In the genomic region with DNA sequence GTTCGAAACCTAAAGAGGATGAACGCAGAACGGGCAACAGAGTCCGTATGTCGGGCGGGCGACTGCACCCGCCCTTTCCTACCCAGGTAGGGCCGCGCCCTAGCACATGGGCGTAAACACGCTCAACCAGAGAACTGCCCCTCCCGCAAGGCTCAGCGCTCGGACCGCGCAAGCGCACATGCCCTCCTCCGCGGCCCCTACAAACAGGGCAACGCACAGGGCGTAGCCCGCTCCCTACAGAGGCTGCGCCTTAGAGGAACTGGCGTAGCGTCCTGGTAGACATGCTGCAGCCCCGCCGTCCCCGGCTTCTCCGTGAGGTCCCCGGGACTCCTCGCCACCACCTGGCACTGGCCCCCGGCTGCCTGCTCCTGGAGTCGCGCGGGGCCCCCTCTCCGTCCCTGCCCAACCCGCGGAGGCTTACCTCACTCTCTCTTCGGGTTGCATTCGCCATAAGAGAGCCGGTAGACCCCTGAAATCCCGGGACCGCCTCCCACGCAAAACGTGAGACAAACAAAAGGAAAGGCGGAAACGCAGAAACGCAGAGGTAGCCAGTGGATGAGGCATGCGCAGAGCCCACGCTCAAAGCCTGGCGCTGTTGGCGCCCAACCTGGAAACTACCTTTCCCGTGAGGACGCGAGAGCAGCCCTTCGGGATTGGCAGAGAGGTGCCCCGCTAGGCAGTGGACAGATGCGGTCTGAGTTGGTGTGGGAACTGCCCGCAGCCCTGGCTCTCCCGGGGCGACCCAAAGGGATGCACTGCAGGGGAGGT, we compare ENCODE assay signal across 8 cellular contexts. TPM values are rescaled to one million over a fixed set of nuclear protein-coding genes. Genes with fewer than 3 reads are reported as not detected.
DNase-seq lines count a peak whose midpoint lies in the region; ATAC-seq and TF ChIP-seq lines count a peak whose summit lies in the region.

TSS of gene ZNF33B (minus strand) at position 518 of the 768 bp plus-strand sequence. CDS start 1,642 bp downstream, outside the sequence.

- H3K14ac ChIP-seq in H9 (ENCODE audit: insufficient read depth, low read length) = peak within 1 kb of the TSS; percentile 85; the same call in 1 of the 2 replicates

- no peaks in the 10 kb centered on the region; the same call in 1 of the 2 replicates for H3K79me2 ChIP-seq in H9 (ENCODE audit: insufficient read depth, low read length)

- DNase-seq in H9 = peak; percentile 96
- DNase-seq in M059J (ENCODE audit: low read depth) = peak; percentile 93
- peak; percentile 92 for DNase-seq in activated T-helper 9 cell treated with anti-CD3 and anti-CD28 coated beads, Interleukin-2, amount 50 U/mL, for 16 hours (ENCODE audit: low read depth)
- DNase-seq in fibroblast of the aortic adventitia (ENCODE audit: low read depth) = peak; percentile 92
- DNase-seq in stimulated activated naive CD8-positive, alpha-beta T cell treated with anti-CD3 and anti-CD28 coated beads, Interleukin-15, Interleukin-2, amounts not matched to agents 100 U/mL and 50 U/mL, for 24 hours = peak; percentile 93

- ATAC-seq in stimulated activated naive CD8-positive, alpha-beta T cell treated with anti-CD3 and anti-CD28 coated beads, Interleukin-15, Interleukin-2, amounts not matched to agents 100 U/mL and 50 U/mL, for 24 hours = peak; percentile 98

- no peaks in the 10 kb centered on the region for H3K79me1 ChIP-seq in H9 (ENCODE audit: insufficient read depth, low read depth, low read length, poor library complexity, severe bottlenecking)

- H4K91ac ChIP-seq in H9 (ENCODE audit: insufficient read length, low read depth, low read length) = no peak within 1 kb of the TSS

- H2BK15ac ChIP-seq in H9 (ENCODE audit: low read depth, low read length) = no peak within 1 kb of the TSS

- no peak within 1 kb of the TSS for H2AFZ ChIP-seq in H9 (ENCODE audit: low read length)

- H2BK20ac ChIP-seq in H9 (ENCODE audit: low read depth, low read length, poor library complexity, severe bottlenecking) = no peak within 1 kb of the TSS

- no peak within 1 kb of the TSS for H3T11ph ChIP-seq in H9 (ENCODE audit: low read length)

- H3K4me1 Mint-ChIP-seq in H9 (peaks cover 10 to 15% of the 10 kb centered on the region in 2 experiments), nephron (peaks cover 11% of the 10 kb centered on the region)

- no peak within 1 kb of the TSS for H2BK5ac ChIP-seq in H9 (ENCODE audit: insufficient read length, low read length)

- peak within 1 kb of the TSS; percentile 79 to 87 for H3K4me3 Mint-ChIP-seq in H9
- H3K4me3 Mint-ChIP-seq in nephron = peak within 1 kb of the TSS; percentile 88 to 94 (median 91)

- H3K27me3 ChIP-seq in H9 (ENCODE audit: insufficient read depth, low read length) = no peaks in the 10 kb centered on the region

- H3K23ac ChIP-seq in H9 (ENCODE audit: insufficient read length, low read depth, low read length) = no peak within 1 kb of the TSS

- H3K27ac Mint-ChIP-seq in H9 (peak within 1 kb of the TSS; percentile 94 to 98 (median 96)), nephron (peak within 1 kb of the TSS; percentile 95 to 96 (median 96))

- no peak within 1 kb of the TSS for H2BK12ac ChIP-seq in H9 (ENCODE audit: insufficient read length, low read depth, low read length)

- H4K8ac ChIP-seq in H9 (replicated peaks; ENCODE audit: insufficient read length, low read depth, low read length) = peak within 1 kb of the TSS; percentile 8

- H2AK5ac ChIP-seq in H9 (ENCODE audit: insufficient read length, low read length) = no peak within 1 kb of the TSS

- peak within 1 kb of the TSS; percentile 33 for H3K27ac ChIP-seq in H9 (ENCODE audit: insufficient read length, low read depth, low read length)

- H3K9me3 ChIP-seq in ES-I3 (ENCODE audit: control insufficient read depth, insufficient read depth, low read length) (no peaks in the 10 kb centered on the region), H9 (ENCODE audit: control insufficient read depth, low read depth, low read length) (no peaks in the 10 kb centered on the region)

- H4K20me1 ChIP-seq in H9 (ENCODE audit: control insufficient read depth, insufficient read depth, insufficient read length) = no peaks in the 10 kb centered on the region

- no peak within 1 kb of the TSS for H3K4ac ChIP-seq in H9 (ENCODE audit: low read depth, low read length)

- no peak within 1 kb of the TSS for H3K56ac ChIP-seq in H9 (ENCODE audit: insufficient read length, low read depth, low read length)

- no CpG with 5 or more reads among the region's 62 CpGs for WGBS in H9 (ENCODE audit: extremely low coverage, insufficient read length, low lambda C conversion rate)

- peak within 1 kb of the TSS; percentile 97 for H3K4me3 ChIP-seq in fibroblast of the aortic adventitia (ENCODE audit: low read depth, low read length)

- H4K5ac ChIP-seq in H9 (ENCODE audit: insufficient read length, low read depth, low read length) = no peak within 1 kb of the TSS

- peak; percentile 93 for TF ChIP-seq POLR2A in Raji (IDR thresholded peaks at IDR 0.05; ENCODE audit: insufficient read depth, low read depth, low read length)

- TF ChIP-seq CTCF in H9 (conservative IDR thresholded peaks at IDR 0.05) = no peak
- no peak for TF ChIP-seq CTCF in fibroblast of the aortic adventitia (IDR thresholded peaks at IDR 0.05; ENCODE audit: insufficient read depth, low read length)
- no peak for TF ChIP-seq CTCF in nephron (IDR thresholded peaks at IDR 0.05; ENCODE audit: unreplicated experiment in 3 of 3)

- 0 out of 2 replicates have a peak, but pooled peaks cover 3% of the 10 kb centered on the region for H3K36me3 ChIP-seq in ES-I3 (ENCODE audit: insufficient read depth, low read length)

- peaks cover 5% of the 10 kb centered on the region for H3K23me2 ChIP-seq in H9 (ENCODE audit: insufficient read length, low read depth, low read length, poor library complexity, severe bottlenecking)

- H3K36me3 Mint-ChIP-seq in H9 (ENCODE audit: insufficient read depth in 1 of 3, low read depth in 3 of 3) (peaks cover 9 to 24% (median 14%) of the 10 kb centered on the region in 3 experiments; a peak in 6 of 7 replicates), nephron (ENCODE audit: low read depth) (peaks cover 18% of the 10 kb centered on the region)

- peak within 1 kb of the TSS; percentile 84 for H3K9ac ChIP-seq in ES-I3 (ENCODE audit: low read depth, low read length)
- peak within 1 kb of the TSS; percentile 94 for H3K9ac ChIP-seq in H9 (ENCODE audit: extremely low read depth, insufficient read length, low read length)

- H3K18ac ChIP-seq in H9 (ENCODE audit: insufficient read length, low read depth, low read length) = peak within 1 kb of the TSS; percentile 47

- peaks cover 14% of the 10 kb centered on the region for H3K4me1 ChIP-seq in ES-I3 (ENCODE audit: insufficient read depth, low read length)
- H3K4me1 ChIP-seq in H9 (ENCODE audit: insufficient read depth, low read length) = no peaks in the 10 kb centered on the region

- H3K27me3 Mint-ChIP-seq in H9 (ENCODE audit: low read depth) = no peaks in the 10 kb centered on the region
- no peaks in the 10 kb centered on the region for H3K27me3 Mint-ChIP-seq in nephron (ENCODE audit: low read depth)

- H2BK120ac ChIP-seq in H9 (ENCODE audit: low read depth, low read length, poor library complexity, severe bottlenecking) = no peak within 1 kb of the TSS

- peak within 1 kb of the TSS; percentile 70 for H3K4me2 ChIP-seq in H9 (ENCODE audit: insufficient read depth, insufficient read length, low read length)

- peaks cover 0 to 2% of the 10 kb centered on the region in 2 experiments; a peak in 2 of 5 replicates for H3K9me3 Mint-ChIP-seq in H9
- no peaks in the 10 kb centered on the region for H3K9me3 Mint-ChIP-seq in nephron

RNA-seq across cellular contexts. Expression of gene ZNF33B, which starts in this region (rescaled TPM):
- total RNA-seq in H9 (2021) = 30.9 and 39.6 TPM in 2 replicates
- total RNA-seq in M059J (2014; rRNA removed; shearing (Covaris generic)) = 5.8 and 9.8 TPM in 2 replicates
- 3.0 and 5.3 TPM in 2 replicates for total RNA-seq in fibroblast of the aortic adventitia (ENCODE audit: low replicate concordance)

Comparison
In these comparisons a context has a peak if more than half of its experiments do, and no peak if none do; other contexts are left out.
1. Peak in every context shown above with its lines: DNase-seq, ATAC-seq, H3K4me3 ChIP-seq and H3K27ac ChIP-seq.